Comparison of ENCODE assay signal across 8 cellular contexts in the genomic region with DNA sequence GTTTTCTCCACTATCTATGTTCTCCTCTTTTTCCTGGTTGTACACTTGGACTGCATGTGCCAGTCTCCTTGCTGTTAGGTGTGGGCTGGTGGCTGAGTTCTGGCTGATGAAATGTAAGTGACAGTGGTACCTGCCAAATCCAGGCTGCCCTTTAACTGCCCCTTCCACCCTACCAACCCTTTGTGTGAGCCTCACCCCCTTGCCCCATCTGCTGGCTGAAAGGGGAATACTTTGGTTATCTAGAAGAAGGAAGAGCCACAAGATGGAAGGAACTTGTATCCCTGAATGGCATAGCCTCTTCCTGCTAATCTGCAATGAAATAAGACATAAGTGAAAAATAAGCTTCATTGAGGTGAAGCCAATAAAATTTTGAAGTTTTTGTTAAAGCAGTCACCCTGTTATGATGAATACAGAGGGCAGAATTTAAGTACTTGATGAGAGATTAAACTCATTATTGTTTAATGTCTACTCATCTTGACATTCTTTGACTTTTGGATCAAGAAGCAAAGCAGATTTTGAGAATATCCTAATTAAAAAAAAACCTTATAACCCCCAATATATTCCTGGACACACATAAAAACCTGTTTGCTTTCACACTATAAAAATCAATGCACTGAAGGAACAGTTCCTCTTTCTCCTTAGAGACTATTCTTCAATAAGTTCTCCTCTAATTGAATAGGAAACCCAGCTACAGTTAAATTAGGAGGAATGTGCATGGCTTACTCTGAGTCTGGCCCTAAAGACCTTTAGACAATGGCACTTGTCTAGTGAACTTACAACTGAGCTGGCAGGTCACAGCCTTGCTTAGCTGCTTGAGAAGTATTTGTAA.
DNase-seq lines count a peak whose midpoint lies in the region; ATAC-seq, FAIRE-seq and TF ChIP-seq lines count a peak whose summit lies in the region.

No MANE protein-coding gene starts in this region.

- H3K9me3 Mint-ChIP-seq in activated naive CD4-positive, alpha-beta T cell treated with anti-CD3 and anti-CD28 coated beads, Interleukin-2, amount 10 ng/mL, durations not matched to agents 7 days and 5 days, result peaks cover 18% of the 10 kb centered on the region

- peak; percentile 65 to 79 (median 76) for TF ChIP-seq CTCF in keratinocyte (optimal IDR thresholded peaks at IDR 0.05 in 1 of 3, IDR thresholded peaks at IDR 0.05 in 1 of 3, conservative IDR thresholded peaks at IDR 0.05 in 1 of 3; ENCODE audit: extremely low read depth in 1 of 3, insufficient read depth in 2 of 3, low read length in 3 of 3)

- peaks cover 52% of the 10 kb centered on the region for H3K4me1 Mint-ChIP-seq in activated naive CD4-positive, alpha-beta T cell treated with anti-CD3 and anti-CD28 coated beads, Interleukin-2, amount 10 ng/mL, durations not matched to agents 7 days and 5 days

- H3K4me3 Mint-ChIP-seq in activated naive CD4-positive, alpha-beta T cell treated with anti-CD3 and anti-CD28 coated beads, Interleukin-2, amount 10 ng/mL, durations not matched to agents 7 days and 5 days, result no peak overlapping the region

- no peaks in the 10 kb centered on the region for H3K4me1 ChIP-seq in keratinocyte (ENCODE audit: control insufficient read depth, extremely low read depth, insufficient read depth, low read length)

- no peak overlapping the region for H3K9ac ChIP-seq in keratinocyte (ENCODE audit: control insufficient read depth, extremely low read depth, insufficient read depth, low read length)

- no peak overlapping the region for H2AFZ ChIP-seq in keratinocyte (ENCODE audit: control insufficient read depth, low read length)

- CTCF ChIA-PET in activated naive CD4-positive, alpha-beta T cell treated with anti-CD3 and anti-CD28 coated beads, Interleukin-2, amount 10 ng/mL, durations not matched to agents 7 days and 5 days (lab: Charles Lee), result interaction anchor here (0.8 to 6.0 kb wide), 22 partner anchors 9 to 1027 kb away, joined by 3 to 29 read pairs (median 4); a partner anchor contains a TSS

- H3K27ac ChIP-seq in keratinocyte (ENCODE audit: control insufficient read depth, insufficient read depth, low read length), result no peak overlapping the region

- DNase-seq in EL (peak; percentile 39), NOMO-1 treated with DMSO at 0.1 percent for 48 hours (lab: John Stamatoyannopoulos, UW; ENCODE audit: unreplicated experiment) (peak; percentile 37), keratinocyte (ENCODE audit: low read depth, low spot score) (no peak)
- peak; percentile 71 for DNase-seq in activated naive CD4-positive, alpha-beta T cell treated with anti-CD3 and anti-CD28 coated beads, Interleukin-2, amount 10 ng/mL, durations not matched to agents 7 days and 5 days

- H3K4me3 ChIP-seq in keratinocyte (ENCODE audit: control insufficient read depth in 2 of 3, extremely low read depth in 1 of 3, insufficient read depth in 2 of 3, low read depth in 1 of 3, low read length in 3 of 3), result no peak overlapping the region

- peaks cover 19% of the 10 kb centered on the region for H3K36me3 Mint-ChIP-seq in activated naive CD4-positive, alpha-beta T cell treated with anti-CD3 and anti-CD28 coated beads, Interleukin-2, amount 10 ng/mL, durations not matched to agents 7 days and 5 days

- no peaks in the 10 kb centered on the region for H3K27me3 ChIP-seq in keratinocyte (ENCODE audit: control insufficient read depth, extremely low read depth, insufficient read depth, low read length)

- dilution Hi-C loops in keratinocyte (cut with MboI; ENCODE audit: extremely low pct_ligation_motif_present, low sequenced_read_pairs), result no loop called here

- peak; percentile 60 for FAIRE-seq in keratinocyte (lab: Jason Lieb, UNC)

- no peak overlapping the region for H3K4me2 ChIP-seq in keratinocyte (ENCODE audit: control insufficient read depth, extremely low read depth, insufficient read depth, low read depth, low read length)

- H3K9me3 ChIP-seq in keratinocyte (ENCODE audit: control insufficient read depth, low read depth, low read length), result no peaks in the 10 kb centered on the region

- H3K27ac Mint-ChIP-seq in activated naive CD4-positive, alpha-beta T cell treated with anti-CD3 and anti-CD28 coated beads, Interleukin-2, amount 10 ng/mL, durations not matched to agents 7 days and 5 days, result peak overlapping the region; percentile 64

- H3K9me1 ChIP-seq in keratinocyte (ENCODE audit: control insufficient read depth, extremely low read depth, insufficient read depth, low read length), result no peaks in the 10 kb centered on the region

- no peaks in the 10 kb centered on the region for H4K20me1 ChIP-seq in keratinocyte (ENCODE audit: control insufficient read depth, extremely low read depth, insufficient read depth, low read length)

- no peaks in the 10 kb centered on the region for H3K79me2 ChIP-seq in keratinocyte (ENCODE audit: control insufficient read depth, insufficient read depth, low read length)

- peak; percentile 42 for ATAC-seq in HG02943 (IDR thresholded peaks at IDR 0.05; ENCODE audit: low read depth, unreplicated experiment)
- ATAC-seq in HG02759 (IDR thresholded peaks at IDR 0.05; ENCODE audit: unreplicated experiment), result no peak
- ATAC-seq in GM19351 (IDR thresholded peaks at IDR 0.05; ENCODE audit: unreplicated experiment), result no peak
- ATAC-seq in GM19463 (IDR thresholded peaks at IDR 0.05; ENCODE audit: unreplicated experiment), result no peak

- H3K36me3 ChIP-seq in keratinocyte (ENCODE audit: control insufficient read depth in 2 of 2, extremely low read depth in 1 of 2, insufficient read depth in 2 of 2, low read length in 2 of 2), result no peaks in the 10 kb centered on the region

- H3K27me3 Mint-ChIP-seq in activated naive CD4-positive, alpha-beta T cell treated with anti-CD3 and anti-CD28 coated beads, Interleukin-2, amount 10 ng/mL, durations not matched to agents 7 days and 5 days, result no peaks in the 10 kb centered on the region
